Comparison of ENCODE assay signal across 8 cellular contexts in the genomic region with DNA sequence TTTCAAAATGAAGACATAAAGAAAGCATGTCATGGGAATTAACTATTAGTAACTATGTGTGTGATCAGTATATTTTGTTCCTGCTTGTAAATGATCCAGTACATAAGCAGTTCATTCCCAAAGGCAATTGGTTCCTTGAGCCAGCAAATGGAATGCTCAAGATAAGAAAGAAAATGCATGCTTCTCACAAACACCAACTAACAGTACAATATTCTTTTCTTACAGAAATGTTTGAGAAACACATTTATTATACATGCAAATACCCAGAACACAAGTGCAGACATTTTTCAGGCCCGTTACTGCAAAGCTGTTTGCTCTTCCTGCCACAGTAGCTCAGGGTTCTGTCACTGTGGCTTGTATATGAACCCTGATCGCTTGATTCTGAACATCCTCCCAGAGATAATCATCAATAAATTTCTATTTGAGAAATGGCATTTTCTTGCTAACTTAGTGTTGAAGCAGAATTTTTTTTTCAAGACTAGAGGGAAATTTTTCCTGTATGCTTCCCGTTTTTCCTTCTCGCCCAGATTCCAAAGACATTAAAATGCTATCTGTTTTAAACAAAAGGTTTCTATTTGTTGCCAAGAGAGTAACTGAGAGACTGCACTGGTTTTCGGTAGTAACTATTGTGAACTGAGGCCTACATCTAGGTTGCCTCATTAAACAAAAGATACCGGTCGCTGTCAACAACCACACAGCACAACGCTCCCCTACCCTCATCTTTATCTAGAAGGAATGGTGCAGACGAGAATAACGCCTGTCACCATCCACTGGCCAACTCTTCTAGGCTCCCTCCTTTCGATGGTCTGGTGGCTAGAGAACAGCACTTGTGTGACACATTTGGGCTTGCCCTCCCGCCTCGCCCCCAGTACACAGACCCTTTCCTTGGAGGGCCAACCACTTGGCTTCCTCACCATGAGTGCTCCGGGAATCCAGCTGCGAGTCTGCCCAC. TPM values are rescaled to one million over a fixed set of nuclear protein-coding genes. Genes with fewer than 3 reads are reported as not detected.
A peak's percentile ranks its signal among the peaks of the same experiment; 100 is the strongest.
DNase-seq lines count a peak whose midpoint lies in the region; ATAC-seq and TF ChIP-seq lines count a peak whose summit lies in the region.

No MANE protein-coding gene starts in this region.

- CTCF ChIA-PET in WTC11 (lab: Charles Lee): interaction anchor here (0.6 to 1.4 kb wide), 3 partner anchors 52 to 986 kb away, joined by 3 to 6 read pairs (median 4); no protein-coding TSS in a partner anchor

- TF ChIP-seq POLR2A in vagina (IDR thresholded peaks at IDR 0.05): no peak

- H3K27ac Mint-ChIP-seq in CD14-positive monocyte (peak overlapping the region; percentile 88 to 97 (median 92)), WTC11 (peak overlapping the region; percentile 80)

- peak overlapping the region; percentile 97 to 100 for H3K4me3 Mint-ChIP-seq in CD14-positive monocyte
- H3K4me3 Mint-ChIP-seq in WTC11: peak overlapping the region; percentile 94

- H3K4me1 Mint-ChIP-seq in CD14-positive monocyte (peaks cover 75% of the 10 kb centered on the region), WTC11 (peaks cover 55% of the 10 kb centered on the region)

- intact Hi-C loops in CD14-positive monocyte (cut with micrococcal nuclease): loop anchor here (5.0 to 10.0 kb wide), 5 partner anchors 53 to 185 kb away; no protein-coding TSS in a partner anchor
- intact Hi-C loops in vagina (cut with DNase I): loop anchor here (10.0 kb wide), 3 partner anchors 55 to 595 kb away; no protein-coding TSS in a partner anchor

- H3K27ac ChIP-seq in epithelial cell of prostate (peak overlapping the region; percentile 87), muscle layer of duodenum (ENCODE audit: low read length) (peak overlapping the region; percentile 90), vagina (peak overlapping the region; percentile 97)

- POLR2A ChIA-PET in WTC11 (lab: Charles Lee): interaction anchor here (0.5 kb wide), 1 partner anchor 8 kb away, joined by 4 read pairs; no protein-coding TSS in a partner anchor

- H3K27me3 ChIP-seq in muscle layer of duodenum (ENCODE audit: low read depth, low read length) (no peaks in the 10 kb centered on the region), vagina (no peaks in the 10 kb centered on the region)

- H3K27me3 Mint-ChIP-seq in CD14-positive monocyte (ENCODE audit: low read depth in 3 of 3) (no peaks in the 10 kb centered on the region), WTC11 (ENCODE audit: low read depth) (peaks cover 3% of the 10 kb centered on the region; the same call in 1 of the 2 replicates)

- H3K9me3 ChIP-seq in muscle layer of duodenum (ENCODE audit: control insufficient read depth in 1 of 2, low read length in 2 of 2) (no peaks in the 10 kb centered on the region), vagina (no peaks in the 10 kb centered on the region)

- ATAC-seq in WTC11: peak; percentile 7
- ATAC-seq in GM18498 (IDR thresholded peaks at IDR 0.05; ENCODE audit: unreplicated experiment): no peak

- peaks cover 0 to 6% (median 0%) of the 10 kb centered on the region in 7 donors for H3K9me3 Mint-ChIP-seq in CD14-positive monocyte
- peaks cover 9% of the 10 kb centered on the region; the same call in 1 of the 2 replicates for H3K9me3 Mint-ChIP-seq in WTC11

- DNase-seq in CD14-positive monocyte (ENCODE audit: low spot score) (no peak), HT-29 (ENCODE audit: low spot score) (peak; percentile 36), WTC11 (ENCODE audit: low spot score) (no peak), epithelial cell of prostate (ENCODE audit: low read depth, low spot score) (no peak), vagina (ENCODE audit: extremely low spot score in 2 of 2) (no peak), occipital lobe (lab: John Stamatoyannopoulos, UW) (no peak)

- peak overlapping the region; percentile 77 for H3K4me3 ChIP-seq in muscle layer of duodenum (ENCODE audit: low read depth in 1 of 2, low read length in 2 of 2)
- peak overlapping the region; percentile 77 to 98 for H3K4me3 ChIP-seq in vagina

- TF ChIP-seq CTCF in CD14-positive monocyte (IDR thresholded peaks at IDR 0.05) (no peak), WTC11 (IDR thresholded peaks at IDR 0.05) (no peak), vagina (IDR thresholded peaks at IDR 0.05) (no peak)

- H3K36me3 Mint-ChIP-seq in CD14-positive monocyte (no peaks in the 10 kb centered on the region), WTC11 (peaks cover 7% of the 10 kb centered on the region)

- H3K36me3 ChIP-seq in muscle layer of duodenum (ENCODE audit: control insufficient read depth in 1 of 2, insufficient read depth in 2 of 2, low read length in 2 of 2) (no peaks in the 10 kb centered on the region), vagina (no peaks in the 10 kb centered on the region)

- H3K4me1 ChIP-seq in muscle layer of duodenum (ENCODE audit: control insufficient read depth in 1 of 2, insufficient read depth in 2 of 2, low read length in 2 of 2) (peaks cover 15 to 42% of the 10 kb centered on the region in 2 donors), vagina (peaks cover 43% of the 10 kb centered on the region)

TF ChIP-seq in WTC11, 78 proteins besides CTCF, POLR2A, EP300 and RAD21:
- TF ChIP-seq E2F4 (CRISPR knock-in tag; IDR thresholded peaks at IDR 0.05; ENCODE audit: borderline replicate concordance, low read depth): no peak
- TF ChIP-seq, protein P1, sequence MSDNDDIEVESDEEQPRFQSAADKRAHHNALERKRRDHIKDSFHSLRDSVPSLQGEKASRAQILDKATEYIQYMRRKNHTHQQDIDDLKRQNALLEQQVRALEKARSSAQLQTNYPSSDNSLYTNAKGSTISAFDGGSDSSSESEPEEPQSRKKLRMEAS (CRISPR knock-in tag; IDR thresholded peaks at IDR 0.05): peak; percentile 15; the same call in 1 of the 2 replicates

RNA-seq across cellular contexts. Expression of gene GNAQ, which starts 1.7 kb away (rescaled TPM):
- polyA plus RNA-seq in CD14-positive monocyte: 1 to 10 TPM; 8.3 to 9.6 TPM
- 6.7 and 7.7 TPM in 2 replicates for total RNA-seq in HT-29 (2014; rRNA removed; shearing (Covaris generic))
- total RNA-seq in WTC11 (2021) (48.6 to 55.5 TPM (median 50.4 TPM) in 3 replicates), vagina (31.9 TPM), occipital lobe (169 TPM)
